In the genomic region with DNA sequence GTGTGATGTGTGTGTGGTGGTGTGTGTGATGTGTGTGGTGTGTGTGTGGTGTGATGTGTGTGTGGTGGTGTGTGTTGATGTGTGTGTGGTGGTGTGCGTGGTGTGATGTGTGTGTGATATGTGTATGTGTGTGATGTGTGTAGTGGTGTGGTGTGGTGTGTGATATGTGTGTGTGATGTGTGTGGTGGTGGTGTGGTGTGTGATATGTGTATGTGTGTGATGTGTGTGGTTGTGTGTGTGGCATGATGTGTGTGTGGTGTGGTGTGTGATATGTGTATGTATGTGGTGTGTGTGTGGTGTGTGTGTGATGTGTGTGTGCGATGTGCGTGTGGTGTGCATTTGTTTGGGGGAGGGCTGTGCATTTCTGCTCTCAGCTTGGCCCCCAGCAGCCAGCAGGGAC, we compare ENCODE assay signal across 1 cellular context.
TF ChIP-seq lines count a peak whose summit lies in the region.

No MANE protein-coding gene starts in this region.

TF ChIP-seq in IMR-90, 13 proteins besides CTCF, POLR2A, EP300 and RAD21:
- TF ChIP-seq BHLHE40 (IDR thresholded peaks at IDR 0.05; ENCODE audit: low read depth, low read length) = no peak
TF ChIP-seq in IMR-90: peak in this region for 0.
